Comparison of ENCODE assay signal across 7 cellular contexts in genomic region chr4:13260513-13260912, GRCh38.
"Had no signal": no experiment of that assay in that cellular context is flagged by ENCODE, and none has a peak within 500 bp of the region (broad histone marks: within the 10 kb centered on the region; RNA-seq: fewer than 3 reads in every experiment).

No MANE protein-coding gene starts in this region.

- H3K27ac Mint-ChIP-seq: IgD-negative memory B cell had no signal

- H3K4me3 ChIP-seq: K562 had no signal

- H3K27me3 Mint-ChIP-seq: IgD-negative memory B cell had no signal

- H3K27ac ChIP-seq: HL-60 had no signal

- ATAC-seq: HepG2, K562 had no signal

- H3K4me3 Mint-ChIP-seq: IgD-negative memory B cell had no signal

- DNase-seq: IMR-90, KBM-7, KG1 had no signal

- H3K4me1 Mint-ChIP-seq: IgD-negative memory B cell had no signal
